8 cellular contexts compared by ENCODE assay signal in genomic region chr9:5949103-5949699, GRCh38. TPM values are rescaled to one million over a fixed set of nuclear protein-coding genes. Genes with fewer than 3 reads are reported as not detected.
DNase-seq lines count a peak whose midpoint lies in the region; ATAC-seq and TF ChIP-seq lines count a peak whose summit lies in the region.

No MANE protein-coding gene starts in this region.

- peaks cover 11% of the 10 kb centered on the region for H3K4me1 Mint-ChIP-seq in activated B cell treated with CpG ODN at 0.5 μM for 24 hours

- H3K4me1 ChIP-seq in cardiac muscle cell (ENCODE audit: low read depth): peaks cover 30% of the 10 kb centered on the region

- peak overlapping the region; percentile 80 for H3K27ac ChIP-seq in cardiac muscle cell

- POLR2A ChIA-PET in activated B cell treated with CpG ODN at 0.5 μM for 24 hours (lab: Charles Lee): interaction anchor here (0.5 kb wide), 1 partner anchor 807 kb away, joined by 3 read pairs; no protein-coding TSS in a partner anchor

- no peak overlapping the region for H3K4me3 ChIP-seq in cardiac muscle cell

- CTCF ChIA-PET in activated B cell treated with CpG ODN at 0.5 μM for 24 hours (lab: Charles Lee): no interaction called here

- H3K36me3 ChIP-seq in cardiac muscle cell: no peaks in the 10 kb centered on the region

- DNase-seq in cardiac muscle cell (ENCODE audit: low read depth in 1 of 2, low spot score in 1 of 2): peak in 1 of 2 donors; percentile 13
- DNase-seq in cardiac septum (ENCODE audit: low spot score): no peak
- no peak for DNase-seq in activated B cell treated with CpG ODN at 0.5 μM for 24 hours
- no peak for DNase-seq in left lobe of liver (ENCODE audit: low spot score)
- DNase-seq in NCI-H226: no peak
- DNase-seq in foreskin melanocyte: no peak
- no peak for DNase-seq in cortex of kidney (lab: John Stamatoyannopoulos, UW)

- intact Hi-C loops in cardiac septum (cut with DNase I): no loop called here
- intact Hi-C loops in activated B cell treated with CpG ODN at 0.5 μM for 24 hours (cut with micrococcal nuclease): no loop called here

- H3K27me3 ChIP-seq in cardiac muscle cell: no peaks in the 10 kb centered on the region

- H3K9me3 ChIP-seq in cardiac muscle cell (ENCODE audit: low read depth): no peaks in the 10 kb centered on the region

- H3K9me3 Mint-ChIP-seq in activated B cell treated with CpG ODN at 0.5 μM for 24 hours: no peaks in the 10 kb centered on the region

- peak overlapping the region; percentile 7 for H3K4me3 Mint-ChIP-seq in activated B cell treated with CpG ODN at 0.5 μM for 24 hours

- TF ChIP-seq CTCF in cardiac muscle cell (IDR thresholded peaks at IDR 0.05; ENCODE audit: low read depth, low read length) (no peak), activated B cell treated with CpG ODN at 0.5 μM for 24 hours (IDR thresholded peaks at IDR 0.05) (no peak)

- no peak overlapping the region for H3K27ac Mint-ChIP-seq in activated B cell treated with CpG ODN at 0.5 μM for 24 hours

- H3K27me3 Mint-ChIP-seq in activated B cell treated with CpG ODN at 0.5 μM for 24 hours: no peaks in the 10 kb centered on the region

- peaks cover 3% of the 10 kb centered on the region for H3K36me3 Mint-ChIP-seq in activated B cell treated with CpG ODN at 0.5 μM for 24 hours (ENCODE audit: low read depth)

- peak; percentile 71 for ATAC-seq in HG03442 (IDR thresholded peaks at IDR 0.05; ENCODE audit: unreplicated experiment)
- peak; percentile 34 for ATAC-seq in activated B cell treated with CpG ODN at 0.5 μM for 24 hours (ENCODE audit: low read depth)
- peak; percentile 89 for ATAC-seq in left lobe of liver

RNA-seq across cellular contexts. Expression of gene MLANA, which starts 58.5 kb away (rescaled TPM):
- not detected in 2 replicates for total RNA-seq in cardiac muscle cell
- polyA plus RNA-seq in cardiac muscle cell: 0.94 TPM in 1 of 2 replicates, not detected in the other
- total RNA-seq in cardiac septum: not detected
- total RNA-seq in activated B cell treated with CpG ODN at 0.5 μM for 24 hours: not detected in 2 replicates
- total RNA-seq in left lobe of liver: not detected

Comparison
In these comparisons a context has a peak if more than half of its experiments do, and no peak if none do; other contexts are left out.
1. ATAC-seq: peak in every context shown above with its lines; median percentile 89 in left lobe of liver; 71 in HG03442; 34 in activated B cell treated with CpG ODN at 0.5 μM for 24 hours.